Comparison of ENCODE assay signal across 9 cellular contexts in the genomic region with DNA sequence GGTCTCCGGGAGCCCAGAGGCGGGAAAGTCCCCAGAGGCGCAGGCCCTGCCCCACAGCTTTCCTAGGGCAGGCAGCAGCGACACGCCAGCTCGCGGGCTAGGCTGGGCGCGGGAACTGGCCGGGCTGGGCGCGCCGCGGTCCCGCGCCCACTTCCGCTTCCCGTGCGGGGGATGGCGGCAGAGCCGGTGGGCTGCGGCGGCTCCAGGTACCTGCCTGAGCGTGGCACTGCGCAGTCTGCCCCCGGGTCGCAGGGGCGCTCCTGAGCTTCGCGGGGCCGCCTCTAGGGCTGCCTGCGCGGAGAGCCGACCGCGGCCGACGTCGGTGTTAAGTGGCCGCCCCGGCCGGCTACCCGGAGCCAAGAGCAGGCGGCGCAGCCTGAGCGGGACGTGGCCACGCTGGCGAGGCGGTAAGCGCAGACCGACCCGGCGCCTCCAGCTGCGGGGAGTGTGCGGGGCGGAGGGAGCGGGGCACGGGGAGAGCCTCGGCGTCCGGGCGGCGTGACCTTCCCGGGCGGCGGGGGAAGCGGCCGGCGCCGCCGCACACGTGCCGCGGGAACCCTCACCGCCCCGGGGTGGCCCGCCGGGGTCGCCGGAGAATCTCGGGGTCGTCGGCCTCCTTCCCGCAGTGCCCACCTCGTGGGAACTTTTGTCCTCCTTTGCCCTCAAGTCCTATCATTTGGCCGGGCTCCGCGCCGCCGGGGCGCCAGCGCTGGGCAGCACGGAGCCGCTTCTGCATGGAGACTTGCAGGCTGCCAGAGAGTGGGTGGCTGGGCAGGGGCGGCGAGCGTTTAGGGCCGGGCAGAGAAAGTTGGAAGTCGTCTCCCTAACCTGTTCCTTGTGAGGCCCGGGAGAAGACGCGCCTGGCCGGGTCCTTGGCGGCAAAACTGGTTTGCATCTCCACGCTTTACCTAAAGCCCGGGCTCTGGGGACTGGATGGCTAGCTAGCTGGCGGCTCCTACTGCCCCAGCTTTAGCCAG. TPM values are rescaled to one million over a fixed set of nuclear protein-coding genes. Genes with fewer than 3 reads are reported as not detected.
DNase-seq lines count a peak whose midpoint lies in the region; ATAC-seq, FAIRE-seq and TF ChIP-seq lines count a peak whose summit lies in the region.
"Had no signal": no experiment of that assay in that cellular context is flagged by ENCODE, and none has a peak within 500 bp of the region (broad histone marks: within the 10 kb centered on the region; RNA-seq: fewer than 3 reads in every experiment).

No MANE protein-coding gene starts in this region.

- peak overlapping the region; percentile 85 for H3K27ac ChIP-seq in GM12878 (ENCODE audit: control insufficient read depth, insufficient read depth)

- peak overlapping the region; percentile 66 for H3K9ac ChIP-seq in ES-I3 (ENCODE audit: low read depth, low read length)
- peak overlapping the region; percentile 92 for H3K9ac ChIP-seq in GM12878 (ENCODE audit: control insufficient read depth, insufficient read depth, low read length)

- no TSS peak for BruUV-seq in GM12878 (replicated peaks; lab: Mats Ljungman, UMichigan)

- peak overlapping the region; percentile 92 for H3K4me2 ChIP-seq in GM12878 (ENCODE audit: control insufficient read depth, insufficient read depth)

- WGBS in GM12878 (ENCODE audit: insufficient coverage, insufficient replicate concordance, low lambda C conversion rate, missing lambda C conversion rate), result 13% methylated on average over 87 of the region's 108 CpGs

- intact Hi-C loops in GM12878 (cut with micrococcal nuclease; ENCODE audit: unreplicated experiment), result loop anchor here (2.0 kb wide), 1 partner anchor 33 kb away; no protein-coding TSS in a partner anchor

- SMC1A ChIA-PET in GM12878 (lab: Charles Lee; ENCODE audit: uncharacterized antibody, unreplicated experiment), result interaction anchor here (1.1 kb wide), 1 partner anchor 32 kb away, joined by 4 read pairs; no protein-coding TSS in a partner anchor

- H3K27me3 ChIP-seq in GM12878 (replicated peaks in 1 of 2; ENCODE audit: control insufficient read depth in 2 of 2, insufficient read depth in 2 of 2, low read length in 1 of 2), result no peaks in the 10 kb centered on the region

- no peak for TF ChIP-seq RAD21 in GM12878 (IDR thresholded peaks at IDR 0.05; ENCODE audit: insufficient read depth, low read depth, low read length)

- ATAC-seq in GM19438 (IDR thresholded peaks at IDR 0.05; ENCODE audit: low read depth, unreplicated experiment) (peak; percentile 86), HG03457 (IDR thresholded peaks at IDR 0.05; ENCODE audit: unreplicated experiment) (peak; percentile 84), GM12878 (peak; percentile 95)

- H3K36me3 ChIP-seq in ES-I3 (ENCODE audit: insufficient read depth, low read length) (no peaks in the 10 kb centered on the region), GM12878 (ENCODE audit: control insufficient read depth in 2 of 2, insufficient read depth in 2 of 2, low read length in 1 of 2) (no peaks in the 10 kb centered on the region)

- H3K4me3 ChIP-seq in GM12878, result peak overlapping the region; percentile 86

- POLR2A ChIA-PET in GM12878 (lab: Charles Lee), result interaction anchor here (0.6 to 0.9 kb wide), 4 partner anchors 9 to 1289 kb away, joined by 3 to 6 read pairs (median 4); no protein-coding TSS in a partner anchor

- TF ChIP-seq CTCF in GM12878 (IDR thresholded peaks at IDR 0.05 in 2 of 3, conservative IDR thresholded peaks at IDR 0.05 in 1 of 3; ENCODE audit: control insufficient read depth in 2 of 3, extremely low read depth in 1 of 3, insufficient read depth in 1 of 3, low read depth in 3 of 3, low read length in 3 of 3), result peak; percentile 19 to 35 (median 25); a peak in 4 of 6 replicates

- no peak for FAIRE-seq in GM12878 (lab: Jason Lieb, UNC)

- DNase-seq in RPMI8226, result peak; percentile 46
- DNase-seq in GM12878 (ENCODE audit: low read depth, low spot score), result no peak
- peak; percentile 84 for DNase-seq in islet precursor cell
- DNase-seq in stimulated activated CD4-positive, alpha-beta T cell treated with anti-CD3 and anti-CD28 coated beads, Interleukin-4, amount 100 ng/mL, for 48 hours (ENCODE audit: low read depth in 2 of 2), result peak; percentile 20 to 29
- DNase-seq in putamen (ENCODE audit: low spot score), result no peak

- H2AFZ ChIP-seq in GM12878 (ENCODE audit: control insufficient read depth, low read depth, low read length), result peak overlapping the region; percentile 87

- CTCF ChIA-PET in GM12878 (lab: Yijun Ruan, JAX), result interaction anchor here (0.9 to 1.3 kb wide), 5 partner anchors 9 to 31 kb away, joined by 3 to 7 read pairs (median 3); no protein-coding TSS in a partner anchor

- in situ Hi-C loops in GM12878 (cut with MboI), result loop anchor here (5.0 kb wide), 1 partner anchor 50 kb away; no protein-coding TSS in a partner anchor

- no peaks in the 10 kb centered on the region for H4K20me1 ChIP-seq in GM12878 (ENCODE audit: control insufficient read depth, insufficient read depth)

- RAD21 ChIA-PET in GM12878 (lab: Charles Lee; ENCODE audit: unreplicated experiment), result interaction anchor here (0.6 to 1.0 kb wide), 3 partner anchors 17 to 30 kb away, joined by 3 to 4 read pairs (median 4); no protein-coding TSS in a partner anchor

- H3K9me3 ChIP-seq in ES-I3 (ENCODE audit: control insufficient read depth, insufficient read depth, low read length), result no peaks in the 10 kb centered on the region
- no peaks in the 10 kb centered on the region; the same call in 1 of the 3 replicates for H3K9me3 ChIP-seq in GM12878 (replicated peaks; ENCODE audit: control insufficient read depth, insufficient read depth, low read length)

- no peaks in the 10 kb centered on the region; the same call in 1 of the 2 replicates for H3K4me1 ChIP-seq in ES-I3 (ENCODE audit: insufficient read depth, low read length)
- 0 out of 2 replicates have a peak, but pooled peaks cover 3% of the 10 kb centered on the region for H3K4me1 ChIP-seq in GM12878 (ENCODE audit: control insufficient read depth, insufficient read depth, low read length)

- peaks cover 14% of the 10 kb centered on the region for H3K79me2 ChIP-seq in GM12878 (ENCODE audit: control insufficient read depth, insufficient read depth, low read length)

- peak; percentile 90 for TF ChIP-seq POLR2A in GM12878 (IDR thresholded peaks at IDR 0.05; ENCODE audit: low read depth, low read length)

- no peak for TF ChIP-seq EP300 in GM12878 (IDR thresholded peaks at IDR 0.05; ENCODE audit: borderline replicate concordance in 1 of 2, control insufficient read depth in 1 of 2, low read depth in 2 of 2, low read length in 2 of 2)

TF ChIP-seq in GM12878, 131 proteins besides CTCF, POLR2A, EP300 and RAD21 (continues in another document):
- TF ChIP-seq POLR2AphosphoS5 (IDR thresholded peaks at IDR 0.05; ENCODE audit: low read length) (peak; percentile 63; the same call in 1 of the 2 replicates), RFX5 (IDR thresholded peaks at IDR 0.05; ENCODE audit: low read depth, low read length) (no peak), GATAD2B (conservative IDR thresholded peaks at IDR 0.05; ENCODE audit: low read depth) (peak; percentile 90)

RNA-seq across cellular contexts. Expression of a gene that starts 31.4 kb away (rescaled TPM):
- total RNA-seq in GM12878 (2013; cell fraction: nucleolus; rRNA removed), result 65.9 and 72.3 TPM in 2 replicates
- total RNA-seq in GM12878 (2014; rRNA removed) (20.1 and 22.1 TPM in 2 replicates), GM12878 (2014; rRNA removed; fragmentation: Illumina TruSeq; extraction: Trizol) (29.3 and 30.3 TPM in 2 replicates), GM12878 (2021) (21.0 and 26.0 TPM in 2 replicates)
- polyA plus RNA-seq in GM12878 (2011; ENCODE audit: low read depth), result 21.0 TPM
- polyA plus RNA-seq in GM12878 (2011; rRNA removed) (34.8 and 43.5 TPM in 2 replicates), GM12878 (2014; fragmentation: Illumina TruSeq; extraction: Trizol) (34.2 and 34.9 TPM in 2 replicates), GM12878 (2014; fragmentation: Nextera tagmentation; extraction: Ambion mirVana) (10 to 100 TPM; 16.6 to 29.3 TPM), GM12878 (2014; rRNA removed) (21.6 and 27.7 TPM in 2 replicates), GM12878 (2016; fragmentation: Nextera tagmentation; extraction: Ambion mirVana) (10 to 100 TPM; 15.9 to 17.1 TPM)
- 18.1 and 22.2 TPM in 2 replicates for polyA plus RNA-seq in GM12878 (2011; cell fraction: cytosol; rRNA removed)
- 52.9 and 58.7 TPM in 2 replicates for polyA plus RNA-seq in GM12878 (2011; cell fraction: nucleus; rRNA removed)
- 36.8 and 41.3 TPM in 2 replicates for polyA plus RNA-seq in GM12878 (2012)
- 10.8 and 11.4 TPM in 2 replicates for polyA minus RNA-seq in GM12878 (2011; rRNA and poly(A)+ RNA removed)
- polyA minus RNA-seq in GM12878 (2011; cell fraction: cytosol; rRNA and poly(A)+ RNA removed), result 4.9 and 7.8 TPM in 2 replicates
- 10.2 and 16.4 TPM in 2 replicates for polyA minus RNA-seq in GM12878 (2011; cell fraction: nucleus; rRNA and poly(A)+ RNA removed)

RNA-seq across cellular contexts. Expression of a gene that starts 40.7 kb away (rescaled TPM):
- total RNA-seq in GM12878 (2013; cell fraction: nucleolus; rRNA removed), result 0.76 and 0.94 TPM in 2 replicates
- total RNA-seq in GM12878 (2014; rRNA removed) (0.38 and 0.56 TPM in 2 replicates), GM12878 (2014; rRNA removed; fragmentation: Illumina TruSeq; extraction: Trizol) (1.2 TPM in 2 replicates), GM12878 (2021) (0.96 and 1.1 TPM in 2 replicates)
- 0.29 TPM for polyA plus RNA-seq in GM12878 (2011; ENCODE audit: low read depth)
- polyA plus RNA-seq in GM12878 (2011; rRNA removed) (0.31 and 0.71 TPM in 2 replicates), GM12878 (2014; fragmentation: Illumina TruSeq; extraction: Trizol) (1.5 and 1.6 TPM in 2 replicates), GM12878 (2014; fragmentation: Nextera tagmentation; extraction: Ambion mirVana) (1 to 10 TPM; 1.2 to 1.9 TPM), GM12878 (2014; rRNA removed) (0.52 and 0.92 TPM in 2 replicates), GM12878 (2016; fragmentation: Nextera tagmentation; extraction: Ambion mirVana) (1 to 10 TPM in 1 of 2 experiments, under 1 TPM in 1; 0.83 to 1.3 TPM)
- 0.08 and 0.09 TPM in 2 replicates for polyA plus RNA-seq in GM12878 (2011; cell fraction: cytosol; rRNA removed)
- polyA plus RNA-seq in GM12878 (2011; cell fraction: nucleus; rRNA removed), result 0.57 and 0.82 TPM in 2 replicates
- 0.77 and 0.96 TPM in 2 replicates for polyA plus RNA-seq in GM12878 (2012)
- not detected in 2 replicates for polyA minus RNA-seq in GM12878 (2011; rRNA and poly(A)+ RNA removed)
- not detected in 2 replicates for polyA minus RNA-seq in GM12878 (2011; cell fraction: cytosol; rRNA and poly(A)+ RNA removed)
- not detected in 2 replicates for polyA minus RNA-seq in GM12878 (2011; cell fraction: nucleus; rRNA and poly(A)+ RNA removed)
- total RNA-seq: glomerular endothelial cell had no signal

Comparison
In these comparisons a context has a peak if more than half of its experiments do, and no peak if none do; other contexts are left out.
1. DNase-seq: peak in RPMI8226 (single experiment), islet precursor cell (single experiment) and stimulated activated CD4-positive, alpha-beta T cell treated with anti-CD3 and anti-CD28 coated beads, Interleukin-4, amount 100 ng/mL, for 48 hours (2 of 2); none in GM12878 (single experiment) and putamen (single experiment).
2. Peak in every context shown above with its lines, with median percentiles within 50 percentile points of each other: ATAC-seq.